17 cellular contexts compared by ENCODE assay signal in the genomic region with DNA sequence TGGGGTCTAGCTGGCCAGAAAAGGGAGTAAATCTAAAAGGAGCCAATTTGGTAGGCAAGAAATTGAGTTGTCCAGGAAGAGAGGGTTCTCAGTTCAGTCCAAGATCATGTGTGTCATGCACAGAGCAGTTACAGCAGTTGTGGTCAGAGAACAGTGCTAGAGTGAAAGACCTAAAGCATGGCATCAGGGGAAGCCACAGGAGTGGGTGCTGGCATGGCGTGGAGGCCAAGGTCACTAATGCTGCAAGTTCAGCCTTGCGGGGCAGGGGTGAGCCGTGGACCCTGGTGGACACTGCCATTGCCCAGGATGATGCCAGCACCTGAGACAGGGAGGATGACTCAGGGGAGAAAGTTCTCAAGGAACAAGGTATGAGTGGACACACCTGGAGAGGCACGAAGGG. TPM values are rescaled to one million over a fixed set of nuclear protein-coding genes. Genes with fewer than 3 reads are reported as not detected.
DNase-seq lines count a peak whose midpoint lies in the region; ATAC-seq, FAIRE-seq and TF ChIP-seq lines count a peak whose summit lies in the region.
"Had no signal": no experiment of that assay in that cellular context is flagged by ENCODE, and none has a peak within 500 bp of the region (broad histone marks: within the 10 kb centered on the region; RNA-seq: fewer than 3 reads in every experiment).

No MANE protein-coding gene starts in this region.

- TF ChIP-seq EP300 in H1 (IDR thresholded peaks at IDR 0.05; ENCODE audit: borderline replicate concordance in 1 of 2, low read depth in 2 of 2, low read length in 2 of 2), result no peak

- H4K5ac ChIP-seq in H1 (ENCODE audit: insufficient read length, low read depth, low read length), result no peak overlapping the region

- H3K23ac ChIP-seq in H1 (ENCODE audit: insufficient read length), result no peak overlapping the region

- H2BK5ac ChIP-seq in H1 (ENCODE audit: low read depth, low read length), result no peak overlapping the region

- peaks cover 19 to 44% of the 10 kb centered on the region in 2 experiments; a peak in 3 of 4 replicates for H3K9me3 ChIP-seq in H1 (ENCODE audit: insufficient read depth in 2 of 2, low read depth in 1 of 2, low read length in 1 of 2)

- H3K27me3 Mint-ChIP-seq in activated CD8-positive, alpha-beta memory T cell treated with anti-CD3 and anti-CD28 coated beads, Interleukin-2, amount 10 ng/mL, durations not matched to agents 7 days and 5 days, result peaks cover 30% of the 10 kb centered on the region

- H3K9ac ChIP-seq in H1 (replicated peaks in 1 of 4; ENCODE audit: extremely low read depth in 1 of 4, low read depth in 3 of 4, low read length in 3 of 4), result no peak overlapping the region

- H3K4me3 Mint-ChIP-seq in activated CD8-positive, alpha-beta memory T cell treated with anti-CD3 and anti-CD28 coated beads, Interleukin-2, amount 10 ng/mL, durations not matched to agents 7 days and 5 days, result no peak overlapping the region
- H3K4me3 Mint-ChIP-seq: CD14-positive monocyte; CD8-positive, alpha-beta memory T cell had no signal

- H3K36me3 Mint-ChIP-seq in activated CD8-positive, alpha-beta memory T cell treated with anti-CD3 and anti-CD28 coated beads, Interleukin-2, amount 10 ng/mL, durations not matched to agents 7 days and 5 days, result no peaks in the 10 kb centered on the region
- H3K36me3 Mint-ChIP-seq: CD14-positive monocyte; CD8-positive, alpha-beta memory T cell had no signal

- no peaks in the 10 kb centered on the region for H4K20me1 ChIP-seq in H1 (replicated peaks in 1 of 2; ENCODE audit: control insufficient read depth in 1 of 2, insufficient read depth in 2 of 2, low read length in 2 of 2)

- no peak overlapping the region for H3K4me3 ChIP-seq in H1 (ENCODE audit: extremely low read depth in 1 of 4, insufficient read depth in 2 of 4, low read depth in 3 of 4, low read length in 4 of 4)

- no peak overlapping the region for H3K27ac Mint-ChIP-seq in activated CD8-positive, alpha-beta memory T cell treated with anti-CD3 and anti-CD28 coated beads, Interleukin-2, amount 10 ng/mL, durations not matched to agents 7 days and 5 days
- H3K27ac Mint-ChIP-seq: CD14-positive monocyte had no signal

- H3K56ac ChIP-seq in H1 (replicated peaks; ENCODE audit: insufficient read length, low read depth, low read length), result no peak overlapping the region

- no peaks in the 10 kb centered on the region for H3K79me2 ChIP-seq in H1 (ENCODE audit: control insufficient read depth in 1 of 2, insufficient read depth in 2 of 2, low read length in 2 of 2)

- no peak overlapping the region for H4K91ac ChIP-seq in H1 (replicated peaks; ENCODE audit: insufficient read length, low read length)

- no peak overlapping the region for H3K14ac ChIP-seq in H1 (ENCODE audit: insufficient read length)

- no peaks in the 10 kb centered on the region for H3K4me1 Mint-ChIP-seq in activated CD8-positive, alpha-beta memory T cell treated with anti-CD3 and anti-CD28 coated beads, Interleukin-2, amount 10 ng/mL, durations not matched to agents 7 days and 5 days
- H3K4me1 Mint-ChIP-seq: CD14-positive monocyte; CD8-positive, alpha-beta memory T cell had no signal

- no peaks in the 10 kb centered on the region for H3K23me2 ChIP-seq in H1 (ENCODE audit: low read depth, low read length)

- H2BK20ac ChIP-seq in H1 (ENCODE audit: low read length), result no peak overlapping the region

- ATAC-seq in activated CD8-positive, alpha-beta memory T cell treated with anti-CD3 and anti-CD28 coated beads, Interleukin-2, amount 10 ng/mL, durations not matched to agents 7 days and 5 days, result no peak
- ATAC-seq in sciatic nerve (no peak), HG03342 (IDR thresholded peaks at IDR 0.05; ENCODE audit: unreplicated experiment) (no peak)

- H3K4me2 ChIP-seq in H1 (ENCODE audit: insufficient read depth in 1 of 2, low read depth in 2 of 2, low read length in 2 of 2), result no peak overlapping the region

- H2BK120ac ChIP-seq in H1 (replicated peaks; ENCODE audit: low read depth, low read length), result no peak overlapping the region

- no peaks in the 10 kb centered on the region for H3K79me1 ChIP-seq in H1 (ENCODE audit: low read depth, low read length)

- CTCF ChIA-PET in activated CD8-positive, alpha-beta memory T cell treated with anti-CD3 and anti-CD28 coated beads, Interleukin-2, amount 10 ng/mL, durations not matched to agents 7 days and 5 days (lab: Charles Lee), result no interaction called here
- CTCF ChIA-PET in H1 (lab: Charles Lee; ENCODE audit: partially characterized antibody), result interaction anchor here (0.8 kb wide), 1 partner anchor 33 kb away, joined by 3 read pairs; no protein-coding TSS in a partner anchor

- H3K18ac ChIP-seq in H1 (ENCODE audit: extremely low read depth, low read length), result no peak overlapping the region

- no peak overlapping the region for H4K8ac ChIP-seq in H1 (ENCODE audit: extremely low read depth, insufficient read depth, low read length)

- no peaks in the 10 kb centered on the region for H3K4me1 ChIP-seq in H1 (replicated peaks in 1 of 4; ENCODE audit: control insufficient read depth in 3 of 4, insufficient read depth in 4 of 4, low read length in 3 of 4)
- H3K4me1 ChIP-seq: Caco-2 had no signal

- H2AFZ ChIP-seq in H1 (ENCODE audit: low read length), result no peak overlapping the region

- WGBS in H1 (ENCODE audit: extremely low coverage in 1 of 2, insufficient coverage in 1 of 2, insufficient read length in 1 of 2, insufficient replicate concordance in 2 of 2, low coverage in 1 of 2, low lambda C conversion rate in 2 of 2, missing lambda C conversion rate in 1 of 2), 2 experiments, result 78% methylated on average over 4 of the region's 4 CpGs; no CpG with 5 or more reads in 1 of the 2 experiments

- no peak overlapping the region for H3K27ac ChIP-seq in H1 (ENCODE audit: low read depth, low read length)
- H3K27ac ChIP-seq: 22Rv1 had no signal

- no peaks in the 10 kb centered on the region for H3K27me3 ChIP-seq in H1 (replicated peaks in 1 of 4; ENCODE audit: control insufficient read depth in 3 of 4, extremely low read depth in 1 of 4, insufficient read depth in 3 of 4, low read length in 3 of 4)

- no peak overlapping the region for H2BK12ac ChIP-seq in H1 (ENCODE audit: low read depth, low read length)

- intact Hi-C loops in sciatic nerve (cut with DNase I), result no loop called here

- no peaks in the 10 kb centered on the region for H3K36me3 ChIP-seq in H1 (ENCODE audit: control insufficient read depth in 2 of 4, insufficient read depth in 4 of 4, low read length in 3 of 4)

- no peak for FAIRE-seq in H1 (lab: Jason Lieb, UNC)

- no peak overlapping the region for H2BK15ac ChIP-seq in H1 (ENCODE audit: low read length)

- H2AK5ac ChIP-seq in H1 (ENCODE audit: low read depth, low read length), result peak overlapping the region; percentile 28; the same call in 1 of the 2 replicates

- TF ChIP-seq POLR2A in H1 (IDR thresholded peaks at IDR 0.05; ENCODE audit: control extremely low read depth in 1 of 2, low read depth in 2 of 2, low read length in 2 of 2), result no peak

- no peak overlapping the region for H3K4ac ChIP-seq in H1 (replicated peaks; ENCODE audit: insufficient read length, low read depth, low read length)

- TF ChIP-seq CTCF in H1 (IDR thresholded peaks at IDR 0.05; ENCODE audit: control extremely low read depth in 1 of 3, insufficient read depth in 1 of 3, low read depth in 1 of 3, low read length in 3 of 3), result no peak

- POLR2A ChIA-PET in H1 (lab: Charles Lee; ENCODE audit: partially characterized antibody), result no interaction called here

- no peak for TF ChIP-seq RAD21 in H1 (IDR thresholded peaks at IDR 0.05 in 1 of 2, conservative IDR thresholded peaks at IDR 0.05 in 1 of 2; ENCODE audit: low read depth in 2 of 2, low read length in 2 of 2)

- no peaks in the 10 kb centered on the region for H3K9me3 Mint-ChIP-seq in activated CD8-positive, alpha-beta memory T cell treated with anti-CD3 and anti-CD28 coated beads, Interleukin-2, amount 10 ng/mL, durations not matched to agents 7 days and 5 days (ENCODE audit: low read depth)
- H3K9me3 Mint-ChIP-seq: CD8-positive, alpha-beta memory T cell had no signal

- DNase-seq in activated CD8-positive, alpha-beta memory T cell treated with anti-CD3 and anti-CD28 coated beads, Interleukin-2, amount 10 ng/mL, durations not matched to agents 7 days and 5 days, result peak; percentile 31
- DNase-seq in activated CD8-positive, alpha-beta memory T cell treated with anti-CD3 and anti-CD28 coated beads for 24 hours, result no peak
- DNase-seq in H1 (ENCODE audit: low read depth in 1 of 2, low spot score in 2 of 2) (no peak), sciatic nerve (ENCODE audit: low spot score) (peak; percentile 25), ureter (ENCODE audit: low spot score) (peak; percentile 20), NOMO-1 (lab: John Stamatoyannopoulos, UW; ENCODE audit: unreplicated experiment in 2 of 2) (no peak), NCI-H2081 treated with DMSO at 0.1 percent for 48 hours (lab: John Stamatoyannopoulos, UW) (no peak)
- DNase-seq: Caco-2; CD8-positive, alpha-beta memory T cell; DMS53; GF-D8; H7 had no signal

RNA-seq across cellular contexts. Expression of gene TMEM125, which starts 16.6 kb away (rescaled TPM):
- total RNA-seq in activated CD8-positive, alpha-beta memory T cell treated with anti-CD3 and anti-CD28 coated beads, Interleukin-2, amount 10 ng/mL, durations not matched to agents 7 days and 5 days, result not detected
- total RNA-seq in H1 (2021; fragmentation: NEBNext Ultra II Directional; extraction: Animal tissue kit (Norgen Biotek cat#: 25700)), result 24.6 and 26.5 TPM in 2 replicates
- polyA plus RNA-seq in H1 (2011; rRNA removed), result 46.7 and 54.2 TPM in 2 replicates
- 46.6 TPM for polyA plus RNA-seq in H1 (2011; cell fraction: cytosol; rRNA removed)
- polyA plus RNA-seq in H1 (2011; cell fraction: nucleus; rRNA removed), result 76.7 TPM
- polyA plus RNA-seq in H1 (2012, experiment 1 of 2), result 14.5 to 42.9 TPM (median 25.8 TPM) in 4 replicates
- polyA plus RNA-seq in H1 (2012, experiment 2 of 2), result 26.3 TPM
- 15.4 TPM for polyA plus RNA-seq in H1 (2013, experiment 1 of 2)
- 16.1 TPM for polyA plus RNA-seq in H1 (2013, experiment 2 of 2)
- polyA minus RNA-seq in H1 (2011; rRNA and poly(A)+ RNA removed), result 22.8 and 31.0 TPM in 2 replicates
- 25.0 TPM for polyA minus RNA-seq in H1 (2011; cell fraction: cytosol; rRNA and poly(A)+ RNA removed)
- 20.6 TPM for polyA minus RNA-seq in H1 (2011; cell fraction: nucleus; rRNA and poly(A)+ RNA removed)
- total RNA-seq in sciatic nerve, result 3.2 TPM
- 12.1 TPM for total RNA-seq in ureter
- total RNA-seq: A673; CD8-positive, alpha-beta memory T cell had no signal
- polyA plus RNA-seq: CD14-positive monocyte; CD8-positive, alpha-beta memory T cell had no signal

RNA-seq across cellular contexts. Expression of gene C1orf210, which starts 32.2 kb away (rescaled TPM):
- total RNA-seq in activated CD8-positive, alpha-beta memory T cell treated with anti-CD3 and anti-CD28 coated beads, Interleukin-2, amount 10 ng/mL, durations not matched to agents 7 days and 5 days, result not detected
- 10.6 and 12.0 TPM in 2 replicates for total RNA-seq in H1 (2021; fragmentation: NEBNext Ultra II Directional; extraction: Animal tissue kit (Norgen Biotek cat#: 25700))
- polyA plus RNA-seq in H1 (2011; rRNA removed), result 27.9 and 29.9 TPM in 2 replicates
- 25.0 TPM for polyA plus RNA-seq in H1 (2011; cell fraction: cytosol; rRNA removed)
- polyA plus RNA-seq in H1 (2011; cell fraction: nucleus; rRNA removed), result 10.0 TPM
- polyA plus RNA-seq in H1 (2012, experiment 1 of 2), result 10.1 to 12.6 TPM (median 10.7 TPM) in 4 replicates
- polyA plus RNA-seq in H1 (2012, experiment 2 of 2), result 13.0 TPM
- 13.8 TPM for polyA plus RNA-seq in H1 (2013, experiment 1 of 2)
- 16.0 TPM for polyA plus RNA-seq in H1 (2013, experiment 2 of 2)
- 14.1 and 15.4 TPM in 2 replicates for polyA minus RNA-seq in H1 (2011; rRNA and poly(A)+ RNA removed)
- polyA minus RNA-seq in H1 (2011; cell fraction: cytosol; rRNA and poly(A)+ RNA removed), result 5.4 TPM
- polyA minus RNA-seq in H1 (2011; cell fraction: nucleus; rRNA and poly(A)+ RNA removed), result 5.0 TPM
- not detected for total RNA-seq in sciatic nerve
- 12.0 TPM for total RNA-seq in ureter
- total RNA-seq: A673; CD8-positive, alpha-beta memory T cell had no signal
- polyA plus RNA-seq: BJ; CD14-positive monocyte; CD8-positive, alpha-beta memory T cell had no signal

RNA-seq across cellular contexts. Expression of gene TIE1, which starts 47.6 kb away (rescaled TPM):
- total RNA-seq in activated CD8-positive, alpha-beta memory T cell treated with anti-CD3 and anti-CD28 coated beads, Interleukin-2, amount 10 ng/mL, durations not matched to agents 7 days and 5 days, result 1 to 10 TPM in 1 of 2 experiments, under 1 TPM in 1; 0.55 to 1.9 TPM
- 2.2 and 2.7 TPM in 2 replicates for total RNA-seq in H1 (2021; fragmentation: NEBNext Ultra II Directional; extraction: Animal tissue kit (Norgen Biotek cat#: 25700))
- 0.74 and 1.5 TPM in 2 replicates for polyA plus RNA-seq in H1 (2011; rRNA removed)
- polyA plus RNA-seq in H1 (2011; cell fraction: cytosol; rRNA removed), result 1.2 TPM
- polyA plus RNA-seq in H1 (2011; cell fraction: nucleus; rRNA removed), result 3.8 TPM
- polyA plus RNA-seq in H1 (2012, experiment 1 of 2), result 1.1 to 1.7 TPM (median 1.6 TPM) in 4 replicates
- polyA plus RNA-seq in H1 (2012, experiment 2 of 2), result 1.4 TPM
- 5.6 TPM for polyA plus RNA-seq in H1 (2013, experiment 1 of 2)
- 4.5 TPM for polyA plus RNA-seq in H1 (2013, experiment 2 of 2)
- polyA minus RNA-seq in H1 (2011; rRNA and poly(A)+ RNA removed), result 1.7 and 1.9 TPM in 2 replicates
- 5.9 TPM for polyA minus RNA-seq in H1 (2011; cell fraction: cytosol; rRNA and poly(A)+ RNA removed)
- polyA minus RNA-seq in H1 (2011; cell fraction: nucleus; rRNA and poly(A)+ RNA removed), result 3.0 TPM
- 58.0 TPM for total RNA-seq in sciatic nerve
- 21.4 TPM for total RNA-seq in ureter
- total RNA-seq: A673, Caco-2 had no signal
- polyA plus RNA-seq: BJ; CD14-positive monocyte; CD8-positive, alpha-beta memory T cell had no signal

Comparison
In these comparisons a context has a peak if more than half of its experiments do, and no peak if none do; other contexts are left out.
1. DNase-seq: peak in activated CD8-positive, alpha-beta memory T cell treated with anti-CD3 and anti-CD28 coated beads, Interleukin-2, amount 10 ng/mL, durations not matched to agents 7 days and 5 days (single experiment), sciatic nerve (single experiment) and ureter (single experiment); none in activated CD8-positive, alpha-beta memory T cell treated with anti-CD3 and anti-CD28 coated beads for 24 hours (single experiment), H1 (0 of 2), NOMO-1 (0 of 2) and NCI-H2081 treated with DMSO at 0.1 percent for 48 hours (single experiment).
2. RNA of gene C1orf210, which starts 32.2 kb away (total RNA-seq): 10.6 to 12.0 TPM in H1 and 12.0 TPM in ureter (single experiment); not detected in sciatic nerve (single experiment) and not detected in activated CD8-positive, alpha-beta memory T cell treated with anti-CD3 and anti-CD28 coated beads, Interleukin-2, amount 10 ng/mL, durations not matched to agents 7 days and 5 days; every median in the first group is over 10 times any median in the second.